In the genomic region with DNA sequence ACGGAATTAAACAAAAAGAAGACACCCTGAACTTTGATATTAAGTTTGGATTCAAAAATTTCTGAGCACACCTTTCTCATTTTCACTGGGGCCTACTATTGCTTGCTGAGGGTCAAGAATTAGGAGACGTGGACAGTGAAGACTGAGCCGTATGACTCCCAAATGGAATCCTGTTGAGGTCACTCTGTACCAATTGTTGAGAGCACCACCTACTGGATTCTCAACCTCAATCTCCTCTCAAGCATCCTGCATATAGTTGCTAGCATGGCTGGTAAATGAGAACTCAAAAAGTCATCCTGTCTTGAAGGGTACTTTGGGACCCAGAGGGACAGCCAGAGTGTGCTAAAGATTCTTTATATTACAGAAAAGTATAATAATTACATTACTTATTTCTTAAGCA, we compare ENCODE assay signal across 9 cellular contexts. TPM values are rescaled to one million over a fixed set of nuclear protein-coding genes. Genes with fewer than 3 reads are reported as not detected.
A peak's percentile ranks its signal among the peaks of the same experiment; 100 is the strongest.
DNase-seq lines count a peak whose midpoint lies in the region; ATAC-seq, FAIRE-seq and TF ChIP-seq lines count a peak whose summit lies in the region.
"Had no signal": no experiment of that assay in that cellular context is flagged by ENCODE, and none has a peak within 500 bp of the region (broad histone marks: within the 10 kb centered on the region; RNA-seq: fewer than 3 reads in every experiment).

No MANE protein-coding gene starts in this region.

- DNase-seq in D721Med (ENCODE audit: insufficient read length, low spot score) (no peak), LNCaP clone FGC (ENCODE audit: low read depth) (no peak), cardiac fibroblast (ENCODE audit: low read depth in 2 of 2) (peak; percentile 38 to 68), lower lobe of right lung (no peak), nucleus accumbens (lab: John Stamatoyannopoulos, UW) (no peak)

- no peak overlapping the region for H3K27ac ChIP-seq in lower lobe of right lung

- H3K36me3 ChIP-seq in lower lobe of right lung: no peaks in the 10 kb centered on the region

- ATAC-seq in lower lobe of right lung: peak in 1 of 2 donors; percentile 46
- ATAC-seq in GM21390 (IDR thresholded peaks at IDR 0.05; ENCODE audit: unreplicated experiment): no peak
- ATAC-seq in GM21825 (IDR thresholded peaks at IDR 0.05; ENCODE audit: unreplicated experiment): no peak
- no peak for ATAC-seq in GM18505 (IDR thresholded peaks at IDR 0.05; ENCODE audit: unreplicated experiment)
- ATAC-seq: stimulated activated effector memory CD8-positive, alpha-beta T cell treated with anti-CD3 and anti-CD28 coated beads, Interleukin-12 subunit alpha, Interleukin-12 subunit beta, amount 100 ng/mL, for 72 hours had no signal

- TF ChIP-seq POLR2A in GM18505 (IDR thresholded peaks at IDR 0.05; ENCODE audit: borderline replicate concordance, extremely low read depth, insufficient read depth, insufficient read length): no peak

- no peaks in the 10 kb centered on the region for H3K4me1 ChIP-seq in lower lobe of right lung

- FAIRE-seq in D721Med (lab: Jason Lieb, UNC): no peak

- TF ChIP-seq CTCF in D721Med (IDR thresholded peaks at IDR 0.05; ENCODE audit: insufficient read depth, missing control alignments): peak; percentile 64
- TF ChIP-seq CTCF in LNCaP clone FGC (IDR thresholded peaks at IDR 0.05; ENCODE audit: control insufficient read depth, extremely low read depth, insufficient read depth): peak; percentile 56
- peak; percentile 18 for TF ChIP-seq CTCF in cardiac fibroblast (IDR thresholded peaks at IDR 0.05; ENCODE audit: low read depth, low read length)
- TF ChIP-seq CTCF in lower lobe of right lung (IDR thresholded peaks at IDR 0.05): peak; percentile 29

- intact Hi-C loops in lower lobe of right lung (cut with DNase I): no loop called here

- no peaks in the 10 kb centered on the region for H3K27me3 ChIP-seq in lower lobe of right lung (ENCODE audit: low read depth)

- no peak overlapping the region for H3K4me3 ChIP-seq in LNCaP clone FGC (ENCODE audit: low read depth, low read length)
- no peak overlapping the region for H3K4me3 ChIP-seq in cardiac fibroblast (replicated peaks in 1 of 2; ENCODE audit: low read depth in 2 of 2, low read length in 2 of 2)
- no peak overlapping the region for H3K4me3 ChIP-seq in lower lobe of right lung

- H3K9me3 ChIP-seq in lower lobe of right lung: no peaks in the 10 kb centered on the region

RNA-seq across cellular contexts. Expression of gene MTR, which starts 20.2 kb away (rescaled TPM):
- total RNA-seq in lower lobe of right lung: 35.7 TPM

Comparison
In these comparisons a context has a peak if more than half of its experiments do, and no peak if none do; other contexts are left out.
1. DNase-seq: peak in cardiac fibroblast (2 of 2); none in D721Med (single experiment), LNCaP clone FGC (single experiment), lower lobe of right lung (single experiment) and nucleus accumbens (0 of 56).
2. Peak in every context shown above with its lines, with median percentiles within 50 percentile points of each other: CTCF ChIP-seq.